1 cellular context compared by ENCODE assay signal in the genomic region with DNA sequence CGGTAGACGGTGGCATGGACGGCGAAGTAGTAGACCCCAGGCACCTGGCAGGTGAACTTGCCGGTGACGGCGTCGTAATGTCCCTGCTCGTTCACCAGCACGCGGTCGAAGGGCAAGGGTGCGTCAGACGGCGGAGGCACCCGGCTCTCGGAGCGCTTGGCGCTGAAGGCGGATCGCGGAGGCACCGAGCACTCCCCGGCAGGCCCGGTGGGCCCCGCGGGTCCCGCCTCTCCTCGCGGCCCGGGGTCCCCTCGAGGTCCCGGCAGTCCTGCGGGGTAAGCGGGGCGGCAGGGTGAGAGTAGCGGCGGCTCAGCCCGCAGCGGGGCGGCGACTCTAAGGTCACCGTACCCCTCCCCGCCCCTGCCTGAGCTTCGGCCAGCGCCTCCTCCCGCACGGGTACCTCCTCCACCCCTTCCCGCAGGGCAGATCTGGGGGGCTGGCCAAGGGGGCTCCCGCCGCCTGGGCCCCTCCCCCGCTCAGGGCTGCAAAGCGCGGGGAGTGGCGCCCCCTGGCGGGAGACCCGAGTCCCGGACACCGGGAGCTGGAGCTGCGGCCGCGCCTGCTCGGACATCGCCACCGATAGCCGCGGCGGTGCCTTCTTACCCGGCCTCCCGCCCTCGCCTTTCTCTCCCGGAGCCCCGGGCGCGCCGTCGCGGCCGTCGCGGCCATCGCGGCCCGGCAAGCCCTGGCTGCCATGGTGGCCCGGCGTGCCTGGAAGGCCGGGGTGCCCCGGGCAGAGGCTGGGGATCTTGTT.
TF ChIP-seq lines count a peak whose summit lies in the region.

No MANE protein-coding gene starts in this region.

TF ChIP-seq in WTC11, 78 proteins besides CTCF, POLR2A, EP300 and RAD21 (continued from another document):
- TF ChIP-seq KAT7 (CRISPR knock-in tag; IDR thresholded peaks at IDR 0.05; ENCODE audit: borderline replicate concordance) (peak; percentile 79; the same call in 1 of the 2 replicates), TEAD1 (CRISPR knock-in tag; IDR thresholded peaks at IDR 0.05) (0 out of 2 replicates have a peak, but pooled peaks have one; percentile 3), ZNF263 (CRISPR knock-in tag; IDR thresholded peaks at IDR 0.05; ENCODE audit: low read depth) (peak; percentile 53; the same call in 1 of the 2 replicates), NR3C1 (CRISPR knock-in tag; conservative IDR thresholded peaks at IDR 0.05; ENCODE audit: low read depth) (0 out of 2 replicates have a peak, but pooled peaks have one; percentile 24), ZNF232 (CRISPR knock-in tag; IDR thresholded peaks at IDR 0.05) (peak; percentile 76; the same call in 1 of the 2 replicates), ZNF396 (CRISPR knock-in tag; IDR thresholded peaks at IDR 0.05; ENCODE audit: borderline replicate concordance) (no peak), CREM (CRISPR knock-in tag; IDR thresholded peaks at IDR 0.05) (0 out of 2 replicates have a peak, but pooled peaks have one; percentile 51), EMX1 (CRISPR knock-in tag; IDR thresholded peaks at IDR 0.05) (no peak), ELF4 (CRISPR knock-in tag; IDR thresholded peaks at IDR 0.05; ENCODE audit: low read depth) (peak; percentile 25; the same call in 1 of the 2 replicates), ETV6 (CRISPR knock-in tag; IDR thresholded peaks at IDR 0.05) (peak; percentile 53; the same call in 1 of the 2 replicates), MYBL2 (CRISPR knock-in tag; IDR thresholded peaks at IDR 0.05) (peak; percentile 82), FOXK1 (CRISPR knock-in tag; IDR thresholded peaks at IDR 0.05) (0 out of 2 replicates have a peak, but pooled peaks have one; percentile 48), CBFB (CRISPR knock-in tag; IDR thresholded peaks at IDR 0.05; ENCODE audit: low read depth) (0 out of 2 replicates have a peak, but pooled peaks have one; percentile 44), TP53 (CRISPR knock-in tag; IDR thresholded peaks at IDR 0.05) (peak; percentile 70; the same call in 1 of the 2 replicates), SOX15 (CRISPR knock-in tag; IDR thresholded peaks at IDR 0.05) (no peak), ZNF317 (CRISPR knock-in tag; IDR thresholded peaks at IDR 0.05; ENCODE audit: borderline replicate concordance, low read depth) (peak; percentile 40; the same call in 1 of the 2 replicates), ESRRA (CRISPR knock-in tag; IDR thresholded peaks at IDR 0.05; ENCODE audit: borderline replicate concordance) (no peak)
- TF ChIP-seq, protein P1, sequence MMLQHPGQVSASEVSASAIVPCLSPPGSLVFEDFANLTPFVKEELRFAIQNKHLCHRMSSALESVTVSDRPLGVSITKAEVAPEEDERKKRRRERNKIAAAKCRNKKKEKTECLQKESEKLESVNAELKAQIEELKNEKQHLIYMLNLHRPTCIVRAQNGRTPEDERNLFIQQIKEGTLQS (CRISPR knock-in tag; conservative IDR thresholded peaks at IDR 0.05) = no peak; the same call in 1 of the 2 replicates
- TF ChIP-seq, protein P2, sequence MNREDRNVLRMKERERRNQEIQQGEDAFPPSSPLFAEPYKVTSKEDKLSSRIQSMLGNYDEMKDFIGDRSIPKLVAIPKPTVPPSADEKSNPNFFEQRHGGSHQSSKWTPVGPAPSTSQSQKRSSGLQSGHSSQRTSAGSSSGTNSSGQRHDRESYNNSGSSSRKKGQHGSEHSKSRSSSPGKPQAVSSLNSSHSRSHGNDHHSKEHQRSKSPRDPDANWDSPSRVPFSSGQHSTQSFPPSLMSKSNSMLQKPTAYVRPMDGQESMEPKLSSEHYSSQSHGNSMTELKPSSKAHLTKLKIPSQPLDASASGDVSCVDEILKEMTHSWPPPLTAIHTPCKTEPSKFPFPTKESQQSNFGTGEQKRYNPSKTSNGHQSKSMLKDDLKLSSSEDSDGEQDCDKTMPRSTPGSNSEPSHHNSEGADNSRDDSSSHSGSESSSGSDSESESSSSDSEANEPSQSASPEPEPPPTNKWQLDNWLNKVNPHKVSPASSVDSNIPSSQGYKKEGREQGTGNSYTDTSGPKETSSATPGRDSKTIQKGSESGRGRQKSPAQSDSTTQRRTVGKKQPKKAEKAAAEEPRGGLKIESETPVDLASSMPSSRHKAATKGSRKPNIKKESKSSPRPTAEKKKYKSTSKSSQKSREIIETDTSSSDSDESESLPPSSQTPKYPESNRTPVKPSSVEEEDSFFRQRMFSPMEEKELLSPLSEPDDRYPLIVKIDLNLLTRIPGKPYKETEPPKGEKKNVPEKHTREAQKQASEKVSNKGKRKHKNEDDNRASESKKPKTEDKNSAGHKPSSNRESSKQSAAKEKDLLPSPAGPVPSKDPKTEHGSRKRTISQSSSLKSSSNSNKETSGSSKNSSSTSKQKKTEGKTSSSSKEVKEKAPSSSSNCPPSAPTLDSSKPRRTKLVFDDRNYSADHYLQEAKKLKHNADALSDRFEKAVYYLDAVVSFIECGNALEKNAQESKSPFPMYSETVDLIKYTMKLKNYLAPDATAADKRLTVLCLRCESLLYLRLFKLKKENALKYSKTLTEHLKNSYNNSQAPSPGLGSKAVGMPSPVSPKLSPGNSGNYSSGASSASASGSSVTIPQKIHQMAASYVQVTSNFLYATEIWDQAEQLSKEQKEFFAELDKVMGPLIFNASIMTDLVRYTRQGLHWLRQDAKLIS (CRISPR knock-in tag; IDR thresholded peaks at IDR 0.05; ENCODE audit: borderline replicate concordance) = 0 out of 2 replicates have a peak, but pooled peaks have one; percentile 45
- TF ChIP-seq, protein P3, sequence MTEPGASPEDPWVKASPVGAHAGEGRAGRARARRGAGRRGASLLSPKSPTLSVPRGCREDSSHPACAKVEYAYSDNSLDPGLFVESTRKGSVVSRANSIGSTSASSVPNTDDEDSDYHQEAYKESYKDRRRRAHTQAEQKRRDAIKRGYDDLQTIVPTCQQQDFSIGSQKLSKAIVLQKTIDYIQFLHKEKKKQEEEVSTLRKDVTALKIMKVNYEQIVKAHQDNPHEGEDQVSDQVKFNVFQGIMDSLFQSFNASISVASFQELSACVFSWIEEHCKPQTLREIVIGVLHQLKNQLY (CRISPR knock-in tag; IDR thresholded peaks at IDR 0.05) = peak; percentile 75; the same call in 1 of the 2 replicates
- TF ChIP-seq, protein P4, sequence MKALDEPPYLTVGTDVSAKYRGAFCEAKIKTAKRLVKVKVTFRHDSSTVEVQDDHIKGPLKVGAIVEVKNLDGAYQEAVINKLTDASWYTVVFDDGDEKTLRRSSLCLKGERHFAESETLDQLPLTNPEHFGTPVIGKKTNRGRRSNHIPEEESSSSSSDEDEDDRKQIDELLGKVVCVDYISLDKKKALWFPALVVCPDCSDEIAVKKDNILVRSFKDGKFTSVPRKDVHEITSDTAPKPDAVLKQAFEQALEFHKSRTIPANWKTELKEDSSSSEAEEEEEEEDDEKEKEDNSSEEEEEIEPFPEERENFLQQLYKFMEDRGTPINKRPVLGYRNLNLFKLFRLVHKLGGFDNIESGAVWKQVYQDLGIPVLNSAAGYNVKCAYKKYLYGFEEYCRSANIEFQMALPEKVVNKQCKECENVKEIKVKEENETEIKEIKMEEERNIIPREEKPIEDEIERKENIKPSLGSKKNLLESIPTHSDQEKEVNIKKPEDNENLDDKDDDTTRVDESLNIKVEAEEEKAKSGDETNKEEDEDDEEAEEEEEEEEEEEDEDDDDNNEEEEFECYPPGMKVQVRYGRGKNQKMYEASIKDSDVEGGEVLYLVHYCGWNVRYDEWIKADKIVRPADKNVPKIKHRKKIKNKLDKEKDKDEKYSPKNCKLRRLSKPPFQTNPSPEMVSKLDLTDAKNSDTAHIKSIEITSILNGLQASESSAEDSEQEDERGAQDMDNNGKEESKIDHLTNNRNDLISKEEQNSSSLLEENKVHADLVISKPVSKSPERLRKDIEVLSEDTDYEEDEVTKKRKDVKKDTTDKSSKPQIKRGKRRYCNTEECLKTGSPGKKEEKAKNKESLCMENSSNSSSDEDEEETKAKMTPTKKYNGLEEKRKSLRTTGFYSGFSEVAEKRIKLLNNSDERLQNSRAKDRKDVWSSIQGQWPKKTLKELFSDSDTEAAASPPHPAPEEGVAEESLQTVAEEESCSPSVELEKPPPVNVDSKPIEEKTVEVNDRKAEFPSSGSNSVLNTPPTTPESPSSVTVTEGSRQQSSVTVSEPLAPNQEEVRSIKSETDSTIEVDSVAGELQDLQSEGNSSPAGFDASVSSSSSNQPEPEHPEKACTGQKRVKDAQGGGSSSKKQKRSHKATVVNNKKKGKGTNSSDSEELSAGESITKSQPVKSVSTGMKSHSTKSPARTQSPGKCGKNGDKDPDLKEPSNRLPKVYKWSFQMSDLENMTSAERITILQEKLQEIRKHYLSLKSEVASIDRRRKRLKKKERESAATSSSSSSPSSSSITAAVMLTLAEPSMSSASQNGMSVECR (CRISPR knock-in tag; IDR thresholded peaks at IDR 0.05; ENCODE audit: borderline replicate concordance) = peak; percentile 19; the same call in 1 of the 2 replicates
- TF ChIP-seq, protein P5, sequence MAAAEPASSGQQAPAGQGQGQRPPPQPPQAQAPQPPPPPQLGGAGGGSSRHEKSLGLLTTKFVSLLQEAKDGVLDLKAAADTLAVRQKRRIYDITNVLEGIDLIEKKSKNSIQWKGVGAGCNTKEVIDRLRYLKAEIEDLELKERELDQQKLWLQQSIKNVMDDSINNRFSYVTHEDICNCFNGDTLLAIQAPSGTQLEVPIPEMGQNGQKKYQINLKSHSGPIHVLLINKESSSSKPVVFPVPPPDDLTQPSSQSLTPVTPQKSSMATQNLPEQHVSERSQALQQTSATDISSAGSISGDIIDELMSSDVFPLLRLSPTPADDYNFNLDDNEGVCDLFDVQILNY (CRISPR knock-in tag; IDR thresholded peaks at IDR 0.05) = peak; percentile 79
- TF ChIP-seq, protein P6, sequence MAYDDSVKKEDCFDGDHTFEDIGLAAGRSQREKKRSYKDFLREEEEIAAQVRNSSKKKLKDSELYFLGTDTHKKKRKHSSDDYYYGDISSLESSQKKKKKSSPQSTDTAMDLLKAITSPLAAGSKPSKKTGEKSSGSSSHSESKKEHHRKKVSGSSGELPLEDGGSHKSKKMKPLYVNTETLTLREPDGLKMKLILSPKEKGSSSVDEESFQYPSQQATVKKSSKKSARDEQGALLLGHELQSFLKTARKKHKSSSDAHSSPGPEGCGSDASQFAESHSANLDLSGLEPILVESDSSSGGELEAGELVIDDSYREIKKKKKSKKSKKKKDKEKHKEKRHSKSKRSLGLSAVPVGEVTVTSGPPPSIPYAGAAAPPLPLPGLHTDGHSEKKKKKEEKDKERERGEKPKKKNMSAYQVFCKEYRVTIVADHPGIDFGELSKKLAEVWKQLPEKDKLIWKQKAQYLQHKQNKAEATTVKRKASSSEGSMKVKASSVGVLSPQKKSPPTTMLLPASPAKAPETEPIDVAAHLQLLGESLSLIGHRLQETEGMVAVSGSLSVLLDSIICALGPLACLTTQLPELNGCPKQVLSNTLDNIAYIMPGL (CRISPR knock-in tag; IDR thresholded peaks at IDR 0.05) = peak; percentile 100
- TF ChIP-seq, protein P7, sequence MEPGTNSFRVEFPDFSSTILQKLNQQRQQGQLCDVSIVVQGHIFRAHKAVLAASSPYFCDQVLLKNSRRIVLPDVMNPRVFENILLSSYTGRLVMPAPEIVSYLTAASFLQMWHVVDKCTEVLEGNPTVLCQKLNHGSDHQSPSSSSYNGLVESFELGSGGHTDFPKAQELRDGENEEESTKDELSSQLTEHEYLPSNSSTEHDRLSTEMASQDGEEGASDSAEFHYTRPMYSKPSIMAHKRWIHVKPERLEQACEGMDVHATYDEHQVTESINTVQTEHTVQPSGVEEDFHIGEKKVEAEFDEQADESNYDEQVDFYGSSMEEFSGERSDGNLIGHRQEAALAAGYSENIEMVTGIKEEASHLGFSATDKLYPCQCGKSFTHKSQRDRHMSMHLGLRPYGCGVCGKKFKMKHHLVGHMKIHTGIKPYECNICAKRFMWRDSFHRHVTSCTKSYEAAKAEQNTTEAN (CRISPR knock-in tag; IDR thresholded peaks at IDR 0.05) = no peak; the same call in 1 of the 2 replicates
- TF ChIP-seq, protein P8, sequence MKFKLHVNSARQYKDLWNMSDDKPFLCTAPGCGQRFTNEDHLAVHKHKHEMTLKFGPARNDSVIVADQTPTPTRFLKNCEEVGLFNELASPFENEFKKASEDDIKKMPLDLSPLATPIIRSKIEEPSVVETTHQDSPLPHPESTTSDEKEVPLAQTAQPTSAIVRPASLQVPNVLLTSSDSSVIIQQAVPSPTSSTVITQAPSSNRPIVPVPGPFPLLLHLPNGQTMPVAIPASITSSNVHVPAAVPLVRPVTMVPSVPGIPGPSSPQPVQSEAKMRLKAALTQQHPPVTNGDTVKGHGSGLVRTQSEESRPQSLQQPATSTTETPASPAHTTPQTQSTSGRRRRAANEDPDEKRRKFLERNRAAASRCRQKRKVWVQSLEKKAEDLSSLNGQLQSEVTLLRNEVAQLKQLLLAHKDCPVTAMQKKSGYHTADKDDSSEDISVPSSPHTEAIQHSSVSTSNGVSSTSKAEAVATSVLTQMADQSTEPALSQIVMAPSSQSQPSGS (CRISPR knock-in tag; IDR thresholded peaks at IDR 0.05; ENCODE audit: borderline replicate concordance, low read depth) = no peak
- TF ChIP-seq, protein P9, sequence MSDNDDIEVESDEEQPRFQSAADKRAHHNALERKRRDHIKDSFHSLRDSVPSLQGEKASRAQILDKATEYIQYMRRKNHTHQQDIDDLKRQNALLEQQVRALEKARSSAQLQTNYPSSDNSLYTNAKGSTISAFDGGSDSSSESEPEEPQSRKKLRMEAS (CRISPR knock-in tag; IDR thresholded peaks at IDR 0.05) = peak; percentile 98
- TF ChIP-seq, protein P10, sequence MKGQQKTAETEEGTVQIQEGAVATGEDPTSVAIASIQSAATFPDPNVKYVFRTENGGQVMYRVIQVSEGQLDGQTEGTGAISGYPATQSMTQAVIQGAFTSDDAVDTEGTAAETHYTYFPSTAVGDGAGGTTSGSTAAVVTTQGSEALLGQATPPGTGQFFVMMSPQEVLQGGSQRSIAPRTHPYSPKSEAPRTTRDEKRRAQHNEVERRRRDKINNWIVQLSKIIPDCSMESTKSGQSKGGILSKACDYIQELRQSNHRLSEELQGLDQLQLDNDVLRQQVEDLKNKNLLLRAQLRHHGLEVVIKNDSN (CRISPR knock-in tag; IDR thresholded peaks at IDR 0.05) = peak; percentile 63; the same call in 1 of the 2 replicates
- TF ChIP-seq, protein P11, sequence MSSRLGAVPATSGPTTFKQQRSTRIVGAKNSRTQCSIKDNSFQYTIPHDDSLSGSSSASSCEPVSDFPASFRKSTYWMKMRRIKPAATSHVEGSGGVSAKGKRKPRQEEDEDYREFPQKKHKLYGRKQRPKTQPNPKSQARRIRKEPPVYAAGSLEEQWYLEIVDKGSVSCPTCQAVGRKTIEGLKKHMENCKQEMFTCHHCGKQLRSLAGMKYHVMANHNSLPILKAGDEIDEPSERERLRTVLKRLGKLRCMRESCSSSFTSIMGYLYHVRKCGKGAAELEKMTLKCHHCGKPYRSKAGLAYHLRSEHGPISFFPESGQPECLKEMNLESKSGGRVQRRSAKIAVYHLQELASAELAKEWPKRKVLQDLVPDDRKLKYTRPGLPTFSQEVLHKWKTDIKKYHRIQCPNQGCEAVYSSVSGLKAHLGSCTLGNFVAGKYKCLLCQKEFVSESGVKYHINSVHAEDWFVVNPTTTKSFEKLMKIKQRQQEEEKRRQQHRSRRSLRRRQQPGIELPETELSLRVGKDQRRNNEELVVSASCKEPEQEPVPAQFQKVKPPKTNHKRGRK (CRISPR knock-in tag; IDR thresholded peaks at IDR 0.05; ENCODE audit: borderline replicate concordance) = no peak
